ENCODE assay signal across 14 cellular contexts in the genomic region with DNA sequence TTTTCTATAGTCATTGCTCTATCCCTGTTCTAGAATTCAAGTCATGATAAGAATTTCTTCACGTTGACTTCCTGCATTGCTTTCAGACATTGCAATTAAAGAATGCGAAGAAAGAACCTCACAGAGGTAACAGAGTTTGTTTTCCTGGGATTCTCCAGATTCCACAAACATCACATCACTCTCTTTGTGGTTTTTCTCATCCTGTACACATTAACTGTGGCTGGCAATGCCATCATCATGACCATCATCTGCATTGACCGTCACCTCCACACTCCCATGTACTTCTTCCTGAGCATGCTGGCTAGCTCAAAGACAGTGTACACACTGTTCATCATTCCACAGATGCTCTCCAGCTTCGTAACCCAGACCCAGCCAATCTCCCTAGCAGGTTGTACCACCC. TPM values are rescaled to one million over a fixed set of nuclear protein-coding genes. Genes with fewer than 3 reads are reported as not detected.
DNase-seq lines count a peak whose midpoint lies in the region; ATAC-seq and TF ChIP-seq lines count a peak whose summit lies in the region.
"Had no signal": no experiment of that assay in that cellular context is flagged by ENCODE, and none has a peak within 500 bp of the region (broad histone marks: within the 10 kb centered on the region; RNA-seq: fewer than 3 reads in every experiment).

No MANE protein-coding gene starts in this region.

- peak; percentile 98 for DNase-seq in HT1080 (ENCODE audit: low read depth)
- peak; percentile 94 for DNase-seq in astrocyte of the spinal cord (ENCODE audit: low read depth, low spot score)
- peak; percentile 10 for DNase-seq in iPS-NIHi11 (ENCODE audit: low spot score)
- no peak for DNase-seq in NCI-H526 (lab: John Stamatoyannopoulos, UW)
- DNase-seq in effector memory CD4-positive, alpha-beta T cell, result no peak
- no peak for DNase-seq in activated CD4-positive, alpha-beta T cell treated with anti-CD3 and anti-CD28 coated beads for 48 hours
- DNase-seq: activated CD4-positive, alpha-beta T cell treated with anti-CD3 and anti-CD28 coated beads, Interleukin-2, amount 50 U/mL, for 4 hours; activated naive CD8-positive, alpha-beta T cell treated with anti-CD3 and anti-CD28 coated beads, Interleukin-2, amount 50 U/mL, for 24 hours; AML-193; NCI-H2081; SIG-M5 had no signal

- ATAC-seq in HG02885 (IDR thresholded peaks at IDR 0.05; ENCODE audit: poor library complexity, unreplicated experiment), result no peak
- ATAC-seq: activated naive CD8-positive, alpha-beta T cell treated with anti-CD3 and anti-CD28 coated beads, Interleukin-2, amount 50 U/mL, for 24 hours had no signal

- peak overlapping the region; percentile 93 for H3K27ac ChIP-seq in ACC112 (ENCODE audit: low read depth, low read length)
- no peak overlapping the region for H3K27ac ChIP-seq in effector memory CD4-positive, alpha-beta T cell (ENCODE audit: insufficient read depth, low read length, poor library complexity, severe bottlenecking)

- no peaks in the 10 kb centered on the region for H3K36me3 ChIP-seq in ACC112 (ENCODE audit: insufficient read depth, low read length)
- no peaks in the 10 kb centered on the region for H3K36me3 ChIP-seq in effector memory CD4-positive, alpha-beta T cell (ENCODE audit: control insufficient read depth, insufficient read depth, low read length)

- H3K4me3 ChIP-seq in ACC112 (ENCODE audit: low read depth, low read length) (peak overlapping the region; percentile 10; the same call in 1 of the 2 replicates), astrocyte of the spinal cord (ENCODE audit: low read depth, low read length) (no peak overlapping the region)
- no peak overlapping the region for H3K4me3 ChIP-seq in effector memory CD4-positive, alpha-beta T cell (ENCODE audit: insufficient read depth, low read depth, low read length, poor library complexity, severe bottlenecking)
- H3K4me3 ChIP-seq: smooth muscle cell had no signal

- in situ Hi-C loops in astrocyte of the spinal cord (cut with HindIII; ENCODE audit: low sequenced_read_pairs), result no loop called here

- peaks cover 36% of the 10 kb centered on the region for H3K4me1 ChIP-seq in ACC112 (ENCODE audit: control insufficient read depth, insufficient read depth, low read length, unreplicated experiment)
- H3K4me1 ChIP-seq in effector memory CD4-positive, alpha-beta T cell (ENCODE audit: control insufficient read depth, insufficient read depth, low read length, poor library complexity, severe bottlenecking), result no peaks in the 10 kb centered on the region

- H3K79me2 ChIP-seq in ACC112 (ENCODE audit: control insufficient read depth, insufficient read depth, low read length, unreplicated experiment), result no peaks in the 10 kb centered on the region

- TF ChIP-seq CTCF in astrocyte of the spinal cord (IDR thresholded peaks at IDR 0.05; ENCODE audit: low read depth, low read length), result no peak

- H3K27me3 ChIP-seq in ACC112 (ENCODE audit: insufficient read depth, low read length), result no peaks in the 10 kb centered on the region
- H3K27me3 ChIP-seq in effector memory CD4-positive, alpha-beta T cell (replicated peaks; ENCODE audit: control insufficient read depth, insufficient read depth, low read length, poor library complexity, severe bottlenecking), result no peaks in the 10 kb centered on the region

- no peaks in the 10 kb centered on the region for H3K9me3 ChIP-seq in effector memory CD4-positive, alpha-beta T cell (ENCODE audit: control insufficient read depth, low read length)

- H2AFZ ChIP-seq in ACC112 (ENCODE audit: low read length, unreplicated experiment), result no peak overlapping the region

RNA-seq across cellular contexts. Expression of gene APCS, which starts 10.6 kb away (rescaled TPM):
- total RNA-seq in HT1080 (2014; rRNA removed; shearing (Covaris generic)), result not detected in 2 replicates
- not detected in 2 replicates for polyA plus RNA-seq in HT1080 (2015; cell fraction: cytosol; rRNA removed)
- polyA plus RNA-seq in HT1080 (2015; cell fraction: nucleus; rRNA removed), result not detected in 2 replicates
- total RNA-seq: smooth muscle cell had no signal
- polyA plus RNA-seq: smooth muscle cell had no signal

Comparison
In these comparisons a context has a peak if more than half of its experiments do, and no peak if none do; other contexts are left out.
1. DNase-seq: peak in HT1080 (single experiment), astrocyte of the spinal cord (single experiment) and iPS-NIHi11 (single experiment); none in NCI-H526 (0 of 2), effector memory CD4-positive, alpha-beta T cell (0 of 3) and activated CD4-positive, alpha-beta T cell treated with anti-CD3 and anti-CD28 coated beads for 48 hours (single experiment).